In the genomic region with DNA sequence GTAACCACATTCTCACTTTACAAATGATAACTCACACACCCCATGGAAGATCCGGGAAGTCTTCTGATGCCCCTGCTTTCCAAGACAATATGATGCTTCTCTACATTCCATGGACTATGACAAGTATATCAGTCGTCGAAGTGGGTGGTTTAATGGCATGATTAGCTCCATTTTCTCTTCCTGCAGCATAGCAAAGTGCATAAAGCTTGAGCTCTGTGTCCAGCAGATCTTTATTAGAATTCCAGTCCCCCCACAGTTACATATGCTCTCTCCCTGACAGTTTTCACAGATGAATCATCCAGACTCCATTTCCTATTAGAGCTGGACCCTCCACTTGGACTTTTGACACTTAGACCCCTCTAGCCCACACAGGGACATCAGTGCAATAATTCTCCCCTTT, we compare ENCODE assay signal across 19 cellular contexts.
DNase-seq lines count a peak whose midpoint lies in the region; ATAC-seq and TF ChIP-seq lines count a peak whose summit lies in the region.
"Had no signal": no experiment of that assay in that cellular context is flagged by ENCODE, and none has a peak within 500 bp of the region (broad histone marks: within the 10 kb centered on the region; RNA-seq: fewer than 3 reads in every experiment).

No MANE protein-coding gene starts in this region.

- no peak overlapping the region for H3K18ac ChIP-seq in IMR-90 (ENCODE audit: low read depth, low read length)

- no peaks in the 10 kb centered on the region for H3K4me1 Mint-ChIP-seq in activated CD8-positive, alpha-beta memory T cell treated with anti-CD3 and anti-CD28 coated beads, Interleukin-2, amount 10 ng/mL, durations not matched to agents 7 days and 5 days
- H3K4me1 Mint-ChIP-seq: CD8-positive, alpha-beta memory T cell had no signal

- TF ChIP-seq CTCF in AG04449 (IDR thresholded peaks at IDR 0.05; ENCODE audit: insufficient read depth, low read length, missing control alignments) (no peak), IMR-90 (conservative IDR thresholded peaks at IDR 0.05; ENCODE audit: low read depth, low read length) (no peak), fibroblast of villous mesenchyme (IDR thresholded peaks at IDR 0.05; ENCODE audit: insufficient read depth, low read depth, low read length) (no peak), smooth muscle cell (IDR thresholded peaks at IDR 0.05; ENCODE audit: borderline replicate concordance, insufficient read depth, poor library complexity, severe bottlenecking) (no peak), spleen (IDR thresholded peaks at IDR 0.05 in 8 of 11, conservative IDR thresholded peaks at IDR 0.05 in 3 of 11) (no peak)

- no peaks in the 10 kb centered on the region for H3K36me3 ChIP-seq in IMR-90 (ENCODE audit: control insufficient read depth, insufficient read depth, low read length)
- H3K36me3 ChIP-seq in smooth muscle cell (ENCODE audit: low read depth), result no peaks in the 10 kb centered on the region
- H3K36me3 ChIP-seq in spleen, result no peaks in the 10 kb centered on the region
- H3K36me3 ChIP-seq: BE2C; BLaER1 treated with 17β-estradiol and CSF1 and Interleukin-3, amounts not matched to agents 10 nM and 100 nM had no signal

- H3K4me1 ChIP-seq in IMR-90 (ENCODE audit: control insufficient read depth, insufficient read depth, low read length), result peaks cover 4% of the 10 kb centered on the region; the same call in 1 of the 2 replicates
- H3K4me1 ChIP-seq in smooth muscle cell (ENCODE audit: low read depth), result peaks cover 27% of the 10 kb centered on the region
- peaks cover 0 to 5% (median 0%) of the 10 kb centered on the region in 6 donors for H3K4me1 ChIP-seq in spleen

- H2BK20ac ChIP-seq in IMR-90 (ENCODE audit: low read depth, low read length), result no peak overlapping the region

- no peaks in the 10 kb centered on the region for H3K79me1 ChIP-seq in IMR-90 (ENCODE audit: low read depth in 1 of 2, low read length in 2 of 2)

- H2AFZ ChIP-seq in IMR-90 (replicated peaks; ENCODE audit: low read length, poor library complexity), result no peak overlapping the region
- no peak overlapping the region for H2AFZ ChIP-seq in smooth muscle cell (ENCODE audit: low read depth)
- H2AFZ ChIP-seq: GM23338 had no signal

- H4K20me1 ChIP-seq in IMR-90 (ENCODE audit: insufficient read depth, low read length) (no peaks in the 10 kb centered on the region), smooth muscle cell (ENCODE audit: low read depth) (no peaks in the 10 kb centered on the region)
- H4K20me1 ChIP-seq: BLaER1 treated with 17β-estradiol and CSF1 and Interleukin-3, amounts not matched to agents 10 nM and 100 nM had no signal

- H3F3A ChIP-seq in smooth muscle cell (ENCODE audit: low read depth), result peaks cover 4% of the 10 kb centered on the region

- H2AK9ac ChIP-seq in IMR-90 (replicated peaks; ENCODE audit: low read depth, low read length, poor library complexity), result no peak overlapping the region

- WGBS in IMR-90 (ENCODE audit: extremely low coverage in 2 of 2, insufficient read length in 1 of 2), 2 experiments, result no CpG with 5 or more reads among the region's 3 CpGs
- 17% methylated on average over 3 of the region's 3 CpGs for WGBS in smooth muscle cell (ENCODE audit: low lambda C conversion rate)
- 83 to 90% (median 84%) methylated on average over 3 of the region's 3 CpGs for WGBS in spleen, 5 donors

- H3K36me3 Mint-ChIP-seq in activated CD8-positive, alpha-beta memory T cell treated with anti-CD3 and anti-CD28 coated beads, Interleukin-2, amount 10 ng/mL, durations not matched to agents 7 days and 5 days, result no peaks in the 10 kb centered on the region
- H3K36me3 Mint-ChIP-seq: CD14-positive monocyte; CD8-positive, alpha-beta memory T cell had no signal

- no peak for TF ChIP-seq RAD21 in IMR-90 (IDR thresholded peaks at IDR 0.05; ENCODE audit: low read length)

- H4K5ac ChIP-seq in IMR-90 (ENCODE audit: low read depth, low read length), result no peak overlapping the region

- CTCF ChIA-PET in AG04449 (lab: Yijun Ruan, JAX), result interaction anchor here (1.3 kb wide), 1 partner anchor 42 kb away, joined by 3 read pairs; no protein-coding TSS in a partner anchor
- CTCF ChIA-PET in IMR-90 (lab: Yijun Ruan, JAX), result no interaction called here
- CTCF ChIA-PET in activated CD8-positive, alpha-beta memory T cell treated with anti-CD3 and anti-CD28 coated beads, Interleukin-2, amount 10 ng/mL, durations not matched to agents 7 days and 5 days (lab: Charles Lee), result no interaction called here

- no peak for ATAC-seq in IMR-90 (ENCODE audit: low read depth)
- ATAC-seq in activated CD8-positive, alpha-beta memory T cell treated with anti-CD3 and anti-CD28 coated beads, Interleukin-2, amount 10 ng/mL, durations not matched to agents 7 days and 5 days, result no peak
- ATAC-seq: GM23338, HCT116 had no signal

- H3K4me3 ChIP-seq in AG04449 (ENCODE audit: low read depth, low read length), result no peak overlapping the region
- no peak overlapping the region for H3K4me3 ChIP-seq in IMR-90 (ENCODE audit: insufficient read depth, low read depth, low read length)
- no peak overlapping the region for H3K4me3 ChIP-seq in fibroblast of villous mesenchyme (ENCODE audit: low read depth, low read length)
- no peak overlapping the region for H3K4me3 ChIP-seq in smooth muscle cell
- H3K4me3 ChIP-seq in spleen, result no peak overlapping the region
- H3K4me3 ChIP-seq: BLaER1 treated with 17β-estradiol and CSF1 and Interleukin-3, amounts not matched to agents 10 nM and 100 nM; GM23338 had no signal

- no peak overlapping the region for H4K91ac ChIP-seq in IMR-90 (ENCODE audit: insufficient read depth, low read depth, low read length)

- DNase-seq in AG04449 (ENCODE audit: low read depth, low spot score), result peak; percentile 38
- no peak for DNase-seq in IMR-90
- peak; percentile 60 for DNase-seq in fibroblast of villous mesenchyme (ENCODE audit: low read depth)
- DNase-seq in smooth muscle cell (lab: John Stamatoyannopoulos, UW; ENCODE audit: unreplicated experiment), result no peak
- DNase-seq in activated CD8-positive, alpha-beta memory T cell treated with anti-CD3 and anti-CD28 coated beads, Interleukin-2, amount 10 ng/mL, durations not matched to agents 7 days and 5 days, result no peak
- no peak for DNase-seq in spleen
- DNase-seq in central memory CD4-positive, alpha-beta T cell, result no peak
- DNase-seq: AML-193; BE2C; CD4-positive, alpha-beta T cell; CD8-positive, alpha-beta memory T cell; DMS 273 treated with DMSO at 0.1 percent for 48 hours; DMS79; H9 had no signal

- dilution Hi-C loops in IMR-90 (cut with HindIII; ENCODE audit: low sequenced_read_pairs, unreplicated experiment), result no loop called here

- peak overlapping the region; percentile 10; the same call in 1 of the 2 replicates for H3K4ac ChIP-seq in IMR-90 (ENCODE audit: low read depth, low read length)

- no peaks in the 10 kb centered on the region for H3K27me3 Mint-ChIP-seq in activated CD8-positive, alpha-beta memory T cell treated with anti-CD3 and anti-CD28 coated beads, Interleukin-2, amount 10 ng/mL, durations not matched to agents 7 days and 5 days
- H3K27me3 Mint-ChIP-seq: CD4-positive, alpha-beta T cell; CD8-positive, alpha-beta memory T cell had no signal

- H2AK5ac ChIP-seq in IMR-90 (ENCODE audit: low read depth, low read length), result no peak overlapping the region

- no peak overlapping the region for H3K23ac ChIP-seq in IMR-90 (ENCODE audit: low read depth, low read length)

- no peak overlapping the region for H3K56ac ChIP-seq in IMR-90 (ENCODE audit: extremely low read depth, insufficient read depth, low read length)

- H2BK15ac ChIP-seq in IMR-90 (ENCODE audit: low read depth, low read length), result no peak overlapping the region

- intact Hi-C loops in IMR-90 (cut with micrococcal nuclease), result loop anchor here (10.0 kb wide), 2 partner anchors 499 to 819 kb away; no protein-coding TSS in a partner anchor
- intact Hi-C loops in spleen (cut with DNase I; ENCODE audit: low total_unique reads), result no loop called here

- no peak for TF ChIP-seq POLR2A in IMR-90 (IDR thresholded peaks at IDR 0.05; ENCODE audit: low read depth, low read length)
- TF ChIP-seq POLR2A in spleen (IDR thresholded peaks at IDR 0.05), result no peak

- POLR2A ChIA-PET in AG04449 (lab: Yijun Ruan, JAX) (interaction anchor here (0.6 kb wide), 1 partner anchor 15 kb away, joined by 3 read pairs; no protein-coding TSS in a partner anchor), IMR-90 (lab: Charles Lee; ENCODE audit: unreplicated experiment) (no interaction called here)

- no peaks in the 10 kb centered on the region for H3K9me3 Mint-ChIP-seq in activated CD8-positive, alpha-beta memory T cell treated with anti-CD3 and anti-CD28 coated beads, Interleukin-2, amount 10 ng/mL, durations not matched to agents 7 days and 5 days (ENCODE audit: low read depth)
- H3K9me3 Mint-ChIP-seq: CD4-positive, alpha-beta T cell; CD8-positive, alpha-beta memory T cell; GM23338; H9 had no signal

- H3K4me2 ChIP-seq in IMR-90 (ENCODE audit: low read depth, low read length), result no peak overlapping the region
- H3K4me2 ChIP-seq in smooth muscle cell, result peak overlapping the region; percentile 59
- H3K4me2 ChIP-seq: BLaER1 treated with 17β-estradiol and CSF1 and Interleukin-3, amounts not matched to agents 10 nM and 100 nM; GM23338 had no signal

- H3K14ac ChIP-seq in IMR-90 (replicated peaks; ENCODE audit: low read depth, low read length), result 0 out of 2 replicates have a peak overlapping the region, but pooled peaks have one; percentile 43

- BruUV-seq in IMR-90 (replicated peaks; lab: Mats Ljungman, UMichigan), result no TSS peak

- no peak overlapping the region for H3K27ac Mint-ChIP-seq in activated CD8-positive, alpha-beta memory T cell treated with anti-CD3 and anti-CD28 coated beads, Interleukin-2, amount 10 ng/mL, durations not matched to agents 7 days and 5 days
- H3K27ac Mint-ChIP-seq: CD14-positive monocyte; CD4-positive, alpha-beta T cell; CD8-positive, alpha-beta memory T cell; GM23338; H9 had no signal

- H3K9me1 ChIP-seq in IMR-90 (ENCODE audit: insufficient read depth, low read length), result no peaks in the 10 kb centered on the region

- H3K9ac ChIP-seq in IMR-90 (ENCODE audit: low read depth, low read length) (no peak overlapping the region), smooth muscle cell (ENCODE audit: low read depth) (no peak overlapping the region)
- H3K9ac ChIP-seq: BLaER1 treated with 17β-estradiol and CSF1 and Interleukin-3, amounts not matched to agents 10 nM and 100 nM had no signal

- in situ Hi-C loops in IMR-90 (cut with MboI; ENCODE audit: low sequenced_read_pairs), result no loop called here

- H3K27me3 ChIP-seq in IMR-90 (ENCODE audit: control insufficient read depth, insufficient read depth, low read length), result no peaks in the 10 kb centered on the region
- no peaks in the 10 kb centered on the region for H3K27me3 ChIP-seq in smooth muscle cell (ENCODE audit: low read depth)
- no peaks in the 10 kb centered on the region for H3K27me3 ChIP-seq in spleen (replicated peaks in 1 of 7)
- H3K27me3 ChIP-seq: BE2C; BLaER1 treated with 17β-estradiol and CSF1 and Interleukin-3, amounts not matched to agents 10 nM and 100 nM had no signal

- no peak overlapping the region for H2BK120ac ChIP-seq in IMR-90 (ENCODE audit: low read depth, low read length)

- H3K9me3 ChIP-seq in IMR-90 (ENCODE audit: control insufficient read depth, insufficient read depth, low read length) (no peaks in the 10 kb centered on the region), smooth muscle cell (replicated peaks; ENCODE audit: low read depth) (no peaks in the 10 kb centered on the region), spleen (no peaks in the 10 kb centered on the region)
- H3K9me3 ChIP-seq: BE2C had no signal

- no peak overlapping the region for H3K27ac ChIP-seq in IMR-90 (ENCODE audit: insufficient read depth, low read length)
- peak overlapping the region; percentile 84 for H3K27ac ChIP-seq in smooth muscle cell (ENCODE audit: low read depth)
- H3K27ac ChIP-seq in spleen, result no peak overlapping the region
- H3K27ac ChIP-seq: 22Rv1; BLaER1 treated with 17β-estradiol and CSF1 and Interleukin-3, amounts not matched to agents 10 nM and 100 nM had no signal

- no peak overlapping the region for H4K8ac ChIP-seq in IMR-90 (ENCODE audit: low read depth in 2 of 2, low read length in 2 of 2)

- no peak overlapping the region for H2BK5ac ChIP-seq in IMR-90 (ENCODE audit: low read depth, low read length, poor library complexity, severe bottlenecking)

- H3K79me2 ChIP-seq in smooth muscle cell (ENCODE audit: low read depth), result no peaks in the 10 kb centered on the region

- H3K4me3 Mint-ChIP-seq in activated CD8-positive, alpha-beta memory T cell treated with anti-CD3 and anti-CD28 coated beads, Interleukin-2, amount 10 ng/mL, durations not matched to agents 7 days and 5 days, result no peak overlapping the region
- H3K4me3 Mint-ChIP-seq: CD14-positive monocyte; CD4-positive, alpha-beta T cell; CD8-positive, alpha-beta memory T cell; GM23338; H9 had no signal

Comparison
In these comparisons a context has a peak if more than half of its experiments do, and no peak if none do; other contexts are left out.
1. DNase-seq: peak in AG04449 (single experiment) and fibroblast of villous mesenchyme (single experiment); none in IMR-90 (single experiment), smooth muscle cell (single experiment), activated CD8-positive, alpha-beta memory T cell treated with anti-CD3 and anti-CD28 coated beads, Interleukin-2, amount 10 ng/mL, durations not matched to agents 7 days and 5 days (single experiment), spleen (single experiment) and central memory CD4-positive, alpha-beta T cell (single experiment).